1 cellular context compared by ENCODE assay signal in genomic region chr2:168293766-168294165, GRCh38.
TF ChIP-seq lines count a peak whose summit lies in the region.

No MANE protein-coding gene starts in this region.

TF ChIP-seq in HCT116, 20 proteins besides CTCF, POLR2A, EP300 and RAD21 (continued from another document):
- TF ChIP-seq SRF (IDR thresholded peaks at IDR 0.05; ENCODE audit: low read depth) (no peak), ZBTB33 (IDR thresholded peaks at IDR 0.05; ENCODE audit: extremely low read depth, insufficient replicate concordance, low read length) (no peak)
TF ChIP-seq in HCT116: peak in this region for 0.
